In the genomic region with DNA sequence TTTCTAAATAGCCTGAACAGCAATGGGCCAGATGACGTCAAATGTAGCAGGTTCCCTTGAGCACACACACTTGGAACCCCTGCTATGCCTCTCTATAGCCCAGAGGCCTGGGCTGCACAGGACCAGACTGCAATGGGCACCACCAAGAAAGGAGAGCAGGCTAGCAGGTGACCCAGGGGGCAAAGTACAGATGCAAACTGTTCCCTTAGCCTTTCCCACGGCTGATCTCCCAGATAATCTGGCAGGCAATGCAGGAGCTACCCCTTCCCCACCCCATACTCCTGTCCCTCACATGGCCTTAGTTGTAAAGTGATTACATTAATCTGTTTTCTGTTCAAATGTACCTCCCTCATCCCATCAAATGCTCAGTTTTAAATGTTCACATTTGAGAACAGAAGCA, we compare ENCODE assay signal across 22 cellular contexts.
"Had no signal": no experiment of that assay in that cellular context is flagged by ENCODE, and none has a peak within 500 bp of the region (broad histone marks: within the 10 kb centered on the region; RNA-seq: fewer than 3 reads in every experiment).

No MANE protein-coding gene starts in this region.

- H3K27me3 ChIP-seq: heart right ventricle, sigmoid colon, thyroid gland, upper lobe of left lung, uterus had no signal

- FAIRE-seq: endometrium, frontal cortex had no signal

- H3K27ac ChIP-seq: heart right ventricle, left ventricle myocardium inferior, parathyroid adenoma, psoas muscle, sigmoid colon, skin epidermis, thyroid gland, upper lobe of left lung, uterus had no signal

- H3K36me3 ChIP-seq: sigmoid colon, thyroid gland, uterus had no signal

- H3K4me1 ChIP-seq: parathyroid adenoma, psoas muscle, upper lobe of left lung, uterus had no signal

- H3K9me3 ChIP-seq: heart right ventricle, left ventricle myocardium inferior, psoas muscle, sigmoid colon, thyroid gland, upper lobe of left lung, uterus had no signal

- H3K9ac ChIP-seq: parathyroid adenoma had no signal

- DNase-seq: effector memory CD4-positive, alpha-beta T cell; heart right ventricle; islet precursor cell; left ventricle myocardium inferior; mesenchymal stem cell; midbrain; naive B cell; psoas muscle; retina; sigmoid colon; stimulated activated CD4-positive, alpha-beta T cell treated with anti-CD3 and anti-CD28 coated beads, Interleukin-12 subunit alpha, Interleukin-12 subunit beta, amount 100 ng/mL, for 4 hours; stimulated activated CD4-positive, alpha-beta T cell treated with anti-CD3 and anti-CD28 coated beads, Interleukin-2, amount 100 ng/mL, for 48 hours; stimulated activated naive CD4-positive, alpha-beta T cell treated with Interleukin-2 at 50 U/mL for 16 hours; thyroid gland; upper lobe of left lung; uterus had no signal

- ATAC-seq: esophagus mucosa, heart right ventricle, psoas muscle had no signal

- H3K4me3 ChIP-seq: heart right ventricle, left ventricle myocardium inferior, lung, psoas muscle, sigmoid colon, skin epidermis, thyroid gland, upper lobe of left lung, uterus had no signal
